10 cellular contexts compared by ENCODE assay signal in the genomic region with DNA sequence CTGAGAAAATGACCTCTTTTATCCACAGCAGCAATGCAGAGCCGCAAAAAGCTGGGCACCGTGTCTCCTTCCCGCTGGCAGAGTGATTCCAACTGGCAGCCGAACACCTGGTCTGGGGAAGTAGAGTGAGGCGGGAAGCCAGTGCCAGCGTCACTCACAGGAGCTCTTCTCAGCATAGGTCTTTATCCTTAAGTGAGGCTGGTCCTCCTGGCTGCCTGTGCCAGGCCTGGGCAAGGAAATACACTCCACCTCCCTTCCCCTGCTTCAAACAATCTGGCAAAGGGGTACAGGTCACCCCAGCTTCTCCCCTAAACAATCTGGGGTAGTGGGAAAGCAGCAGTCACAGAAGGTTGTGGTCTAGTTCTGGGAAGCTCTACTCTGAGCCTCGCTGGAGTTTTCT. TPM values are rescaled to one million over a fixed set of nuclear protein-coding genes. Genes with fewer than 3 reads are reported as not detected.
DNase-seq lines count a peak whose midpoint lies in the region; ATAC-seq, FAIRE-seq and TF ChIP-seq lines count a peak whose summit lies in the region.
"Had no signal": no experiment of that assay in that cellular context is flagged by ENCODE, and none has a peak within 500 bp of the region (broad histone marks: within the 10 kb centered on the region; RNA-seq: fewer than 3 reads in every experiment).

No MANE protein-coding gene starts in this region.

- no peak for FAIRE-seq in HTR-8/SVneo (lab: Jason Lieb, UNC)

- intact Hi-C loops in CD4-positive, alpha-beta T cell (cut with DNase I, micrococcal nuclease) = loop anchor here in 1 of 2 experiments (5.0 kb wide), 2 partner anchors 72 to 277 kb away; a partner anchor contains a TSS
- intact Hi-C loops in aorta (cut with DNase I) = no loop called here

- H3K27ac ChIP-seq in CD4-positive, alpha-beta T cell (ENCODE audit: low read depth, low read length) = peak overlapping the region; percentile 99
- H3K27ac ChIP-seq in aorta (ENCODE audit: low read depth in 1 of 2, low read length in 2 of 2) = no peak overlapping the region

- H3K27me3 ChIP-seq in CD4-positive, alpha-beta T cell (ENCODE audit: control insufficient read depth, insufficient read depth, low read length) = no peaks in the 10 kb centered on the region
- no peaks in the 10 kb centered on the region for H3K27me3 ChIP-seq in aorta (ENCODE audit: control insufficient read depth in 1 of 2, insufficient read depth in 2 of 2, low read length in 1 of 2)

- H3K4me3 Mint-ChIP-seq in CD4-positive, alpha-beta T cell = peak overlapping the region; percentile 89

- no peaks in the 10 kb centered on the region for H3K27me3 Mint-ChIP-seq in CD4-positive, alpha-beta T cell

- no peak for ATAC-seq in CD4-positive, alpha-beta T cell (ENCODE audit: poor library complexity)
- ATAC-seq in aorta (ENCODE audit: low FRiP score) (no peak), GM19023 (IDR thresholded peaks at IDR 0.05; ENCODE audit: unreplicated experiment) (no peak)

- H3K9me3 ChIP-seq in CD4-positive, alpha-beta T cell (ENCODE audit: control insufficient read depth, low read length) = no peaks in the 10 kb centered on the region
- H3K9me3 ChIP-seq in iPS-18c (ENCODE audit: control insufficient read depth, insufficient read depth, low read length) (no peaks in the 10 kb centered on the region), aorta (ENCODE audit: control insufficient read depth, low read length) (no peaks in the 10 kb centered on the region)
- H3K9me3 ChIP-seq: MG63 had no signal

- CTCF ChIA-PET in CD4-positive, alpha-beta T cell (lab: Charles Lee) = interaction anchor here (2.4 to 4.2 kb wide), 2 partner anchors 13 to 16 kb away, joined by 5 to 35 read pairs; no protein-coding TSS in a partner anchor

- peaks cover 81% of the 10 kb centered on the region for H3K4me1 Mint-ChIP-seq in CD4-positive, alpha-beta T cell (ENCODE audit: low read depth)

- POLR2A ChIA-PET in CD4-positive, alpha-beta T cell (lab: Charles Lee) = interaction anchor here (1.0 kb wide), 1 partner anchor 16 kb away, joined by 4 read pairs; no protein-coding TSS in a partner anchor

- DNase-seq in CD4-positive, alpha-beta T cell = no peak
- DNase-seq in NCI-H69 (lab: John Stamatoyannopoulos, UW) = peak; percentile 70
- no peak for DNase-seq in aorta
- DNase-seq in HTR-8/SVneo (ENCODE audit: insufficient read length, low spot score) = no peak
- DNase-seq: MG63, PC-3 had no signal

- WGBS in aorta, 2 donors = 60 to 69% methylated on average over 7 of the region's 7 CpGs

- peak overlapping the region; percentile 88 for H3K27ac Mint-ChIP-seq in CD4-positive, alpha-beta T cell

- H3K4me3 ChIP-seq in iPS-18c (ENCODE audit: insufficient read depth, low read depth, low read length) (peak overlapping the region; percentile 55; the same call in 1 of the 2 replicates), aorta (ENCODE audit: low read length in 2 of 2) (no peak overlapping the region)
- H3K4me3 ChIP-seq: MG63 had no signal

- no peaks in the 10 kb centered on the region for H3K36me3 ChIP-seq in aorta (ENCODE audit: control insufficient read depth in 1 of 2, insufficient read depth in 2 of 2, low read length in 1 of 2)
- H3K36me3 ChIP-seq: MG63 had no signal

- peaks cover 80% of the 10 kb centered on the region for H3K36me3 Mint-ChIP-seq in CD4-positive, alpha-beta T cell (ENCODE audit: low read depth)

- H3K9me3 Mint-ChIP-seq in CD4-positive, alpha-beta T cell = no peaks in the 10 kb centered on the region

- no peaks in the 10 kb centered on the region for H3K4me1 ChIP-seq in aorta (ENCODE audit: control insufficient read depth in 1 of 2, insufficient read depth in 2 of 2, low read length in 2 of 2)

- no peak for TF ChIP-seq CTCF in CD4-positive, alpha-beta T cell (IDR thresholded peaks at IDR 0.05)

RNA-seq across cellular contexts. Expression of a gene that starts 4.8 kb away (rescaled TPM):
- 100 to 1,000 TPM; 354 to 370 TPM for total RNA-seq in CD4-positive, alpha-beta T cell
- 10 to 100 TPM; 16.2 to 38.8 TPM for total RNA-seq in aorta
- polyA plus RNA-seq in aorta = 10 to 100 TPM in 1 of 2 donors, 1 to 10 TPM in 1; 5.5 to 21.2 TPM
- total RNA-seq: PC-3 had no signal

RNA-seq across cellular contexts. Expression of a gene that starts 13.0 kb away (rescaled TPM):
- total RNA-seq in CD4-positive, alpha-beta T cell = 100 to 1,000 TPM; 203 to 204 TPM
- 100 to 1,000 TPM; 117 to 136 TPM for total RNA-seq in aorta
- polyA plus RNA-seq in aorta = 10 to 100 TPM; 34.9 to 95.8 TPM

RNA-seq across cellular contexts. Expression of a gene that starts 15.3 kb away (rescaled TPM):
- under 1 TPM; 0.31 to 0.85 TPM for total RNA-seq in CD4-positive, alpha-beta T cell
- 10 to 100 TPM in 1 of 2 donors, 1 to 10 TPM in 1; 2.4 to 15.5 TPM for total RNA-seq in aorta
- polyA plus RNA-seq in aorta = 1 to 10 TPM in 1 of 2 donors, under 1 TPM in 1; 0.25 to 2.1 TPM

RNA-seq across cellular contexts. Expression of a gene that starts 19.8 kb away (rescaled TPM):
- total RNA-seq in CD4-positive, alpha-beta T cell = not detected
- total RNA-seq in aorta = not detected
- polyA plus RNA-seq in aorta = not detected
- total RNA-seq: PC-3 had no signal

RNA-seq across cellular contexts. Expression of a gene that starts 40.3 kb away (rescaled TPM):
- total RNA-seq in CD4-positive, alpha-beta T cell = under 1 TPM; 0.20 to 0.33 TPM
- total RNA-seq in aorta = not detected
- polyA plus RNA-seq in aorta = not detected
- total RNA-seq: Daoy, PC-3, ureter had no signal

Comparison
In these comparisons a context has a peak if more than half of its experiments do, and no peak if none do; other contexts are left out.
1. RNA of a gene that starts 4.8 kb away (total RNA-seq): 354 to 370 TPM in CD4-positive, alpha-beta T cell; 16.2 to 38.8 TPM in aorta; every median in the first group is over 4 times any median in the second.